In the genomic region with DNA sequence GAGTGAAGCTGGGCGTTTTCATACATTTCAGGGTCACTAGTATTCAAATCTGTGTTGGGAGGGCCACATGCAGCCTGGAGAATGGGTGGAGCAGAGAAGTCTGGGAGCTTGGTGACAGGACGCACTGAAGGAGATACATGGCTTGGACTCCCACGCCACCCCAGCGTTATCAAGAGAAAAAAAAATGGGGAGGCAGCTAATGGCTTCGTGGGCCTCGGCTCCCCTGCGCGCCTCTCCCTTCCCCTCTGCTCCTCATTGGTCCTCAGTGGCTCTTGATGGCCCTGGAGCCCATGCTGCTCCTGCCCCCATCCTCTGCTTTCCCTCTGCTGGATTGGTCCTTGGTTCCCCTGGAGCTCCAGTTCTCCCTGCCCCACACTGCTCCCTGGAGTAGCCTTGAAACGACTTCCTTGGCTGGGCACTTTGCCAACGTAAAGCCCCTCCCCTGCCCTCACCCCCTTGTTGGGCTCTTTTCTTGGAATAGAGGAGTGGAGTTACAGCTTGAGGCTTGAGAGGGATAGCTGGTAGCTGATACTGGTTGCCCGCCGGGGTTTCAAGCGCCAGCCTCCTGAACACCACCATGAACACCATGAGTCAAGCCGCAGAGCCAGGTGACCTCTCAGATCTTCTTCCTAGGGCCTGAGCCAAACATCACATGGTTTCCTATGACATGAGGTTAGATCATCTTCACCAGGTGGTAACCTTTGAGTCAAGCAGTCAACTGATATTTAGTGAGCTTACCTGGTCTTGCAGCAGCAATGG, we compare ENCODE assay signal across 1 cellular context.
TF ChIP-seq lines count a peak whose summit lies in the region.

No MANE protein-coding gene starts in this region.

TF ChIP-seq in WTC11, 78 proteins besides CTCF, POLR2A, EP300 and RAD21 (continued from another document):
- TF ChIP-seq, protein P1, sequence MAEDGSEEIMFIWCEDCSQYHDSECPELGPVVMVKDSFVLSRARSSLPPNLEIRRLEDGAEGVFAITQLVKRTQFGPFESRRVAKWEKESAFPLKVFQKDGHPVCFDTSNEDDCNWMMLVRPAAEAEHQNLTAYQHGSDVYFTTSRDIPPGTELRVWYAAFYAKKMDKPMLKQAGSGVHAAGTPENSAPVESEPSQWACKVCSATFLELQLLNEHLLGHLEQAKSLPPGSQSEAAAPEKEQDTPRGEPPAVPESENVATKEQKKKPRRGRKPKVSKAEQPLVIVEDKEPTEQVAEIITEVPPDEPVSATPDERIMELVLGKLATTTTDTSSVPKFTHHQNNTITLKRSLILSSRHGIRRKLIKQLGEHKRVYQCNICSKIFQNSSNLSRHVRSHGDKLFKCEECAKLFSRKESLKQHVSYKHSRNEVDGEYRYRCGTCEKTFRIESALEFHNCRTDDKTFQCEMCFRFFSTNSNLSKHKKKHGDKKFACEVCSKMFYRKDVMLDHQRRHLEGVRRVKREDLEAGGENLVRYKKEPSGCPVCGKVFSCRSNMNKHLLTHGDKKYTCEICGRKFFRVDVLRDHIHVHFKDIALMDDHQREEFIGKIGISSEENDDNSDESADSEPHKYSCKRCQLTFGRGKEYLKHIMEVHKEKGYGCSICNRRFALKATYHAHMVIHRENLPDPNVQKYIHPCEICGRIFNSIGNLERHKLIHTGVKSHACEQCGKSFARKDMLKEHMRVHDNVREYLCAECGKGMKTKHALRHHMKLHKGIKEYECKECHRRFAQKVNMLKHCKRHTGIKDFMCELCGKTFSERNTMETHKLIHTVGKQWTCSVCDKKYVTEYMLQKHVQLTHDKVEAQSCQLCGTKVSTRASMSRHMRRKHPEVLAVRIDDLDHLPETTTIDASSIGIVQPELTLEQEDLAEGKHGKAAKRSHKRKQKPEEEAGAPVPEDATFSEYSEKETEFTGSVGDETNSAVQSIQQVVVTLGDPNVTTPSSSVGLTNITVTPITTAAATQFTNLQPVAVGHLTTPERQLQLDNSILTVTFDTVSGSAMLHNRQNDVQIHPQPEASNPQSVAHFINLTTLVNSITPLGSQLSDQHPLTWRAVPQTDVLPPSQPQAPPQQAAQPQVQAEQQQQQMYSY (CRISPR knock-in tag; IDR thresholded peaks at IDR 0.05): no peak
- TF ChIP-seq ZNF416 (CRISPR knock-in tag; IDR thresholded peaks at IDR 0.05): no peak
- TF ChIP-seq, protein P2, sequence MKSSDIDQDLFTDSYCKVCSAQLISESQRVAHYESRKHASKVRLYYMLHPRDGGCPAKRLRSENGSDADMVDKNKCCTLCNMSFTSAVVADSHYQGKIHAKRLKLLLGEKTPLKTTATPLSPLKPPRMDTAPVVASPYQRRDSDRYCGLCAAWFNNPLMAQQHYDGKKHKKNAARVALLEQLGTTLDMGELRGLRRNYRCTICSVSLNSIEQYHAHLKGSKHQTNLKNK (CRISPR knock-in tag; IDR thresholded peaks at IDR 0.05): no peak
- no peak for TF ChIP-seq NFATC4 (CRISPR knock-in tag; IDR thresholded peaks at IDR 0.05)
- TF ChIP-seq ZNF396 (CRISPR knock-in tag; IDR thresholded peaks at IDR 0.05; ENCODE audit: borderline replicate concordance): no peak
